In genomic region chr5:119402081-119402480, GRCh38 we compare ENCODE assay signal across 26 cellular contexts. TPM values are rescaled to one million over a fixed set of nuclear protein-coding genes. Genes with fewer than 3 reads are reported as not detected.
DNase-seq lines count a peak whose midpoint lies in the region; ATAC-seq and TF ChIP-seq lines count a peak whose summit lies in the region.
"Had no signal": no experiment of that assay in that cellular context is flagged by ENCODE, and none has a peak within 500 bp of the region (broad histone marks: within the 10 kb centered on the region; RNA-seq: fewer than 3 reads in every experiment).

No MANE protein-coding gene starts in this region.

- no peak for ATAC-seq in natural killer cell treated with Interleukin-12 subunit alpha and Interleukin-12 subunit beta and Interleukin-15 and Interleukin-18, amount 100 ng/mL, for 72 hours
- ATAC-seq in natural killer cell: no peak
- ATAC-seq in GM18505 (IDR thresholded peaks at IDR 0.05; ENCODE audit: unreplicated experiment): no peak
- ATAC-seq: GM12878, PC-3, T-cell had no signal

- BruUV-seq in Calu3 (replicated peaks; lab: Mats Ljungman, UMichigan): no TSS peak

- peaks cover 5% of the 10 kb centered on the region for H3K36me3 Mint-ChIP-seq in natural killer cell treated with Interleukin-12 subunit alpha and Interleukin-12 subunit beta and Interleukin-15 and Interleukin-18, amount 100 ng/mL, for 72 hours
- H3K36me3 Mint-ChIP-seq in natural killer cell (no peaks in the 10 kb centered on the region), Calu3 (ENCODE audit: insufficient read depth, unreplicated experiment) (no peaks in the 10 kb centered on the region)
- H3K36me3 Mint-ChIP-seq: T-cell had no signal

- H3K4me1 Mint-ChIP-seq in natural killer cell treated with Interleukin-12 subunit alpha and Interleukin-12 subunit beta and Interleukin-15 and Interleukin-18, amount 100 ng/mL, for 72 hours (ENCODE audit: low read depth in 2 of 2): peaks cover 43 to 53% of the 10 kb centered on the region in 2 donors
- H3K4me1 Mint-ChIP-seq in natural killer cell (peaks cover 12 to 15% of the 10 kb centered on the region in 2 donors), Calu3 (ENCODE audit: low read depth, unreplicated experiment) (peaks cover 25% of the 10 kb centered on the region)

- intact Hi-C loops in natural killer cell (cut with micrococcal nuclease): no loop called here
- intact Hi-C loops in Calu3 (cut with micrococcal nuclease; ENCODE audit: unreplicated experiment): no loop called here
- intact Hi-C loops in left ventricle myocardium inferior (cut with micrococcal nuclease): no loop called here
- intact Hi-C loops in tibial artery (cut with DNase I; ENCODE audit: low total_unique reads): no loop called here

- H3K4me1 ChIP-seq in left ventricle myocardium inferior (peaks cover 12% of the 10 kb centered on the region), tibial artery (peaks cover 0 to 33% (median 19%) of the 10 kb centered on the region in 4 donors)
- H3K4me1 ChIP-seq: uterus had no signal

- no peak for DNase-seq in natural killer cell treated with Interleukin-12 subunit alpha and Interleukin-12 subunit beta and Interleukin-15 and Interleukin-18, amount 100 ng/mL, for 72 hours (ENCODE audit: low spot score)
- no peak for DNase-seq in natural killer cell
- peak; percentile 61 for DNase-seq in RPMI7951 (ENCODE audit: low read depth)
- DNase-seq in kidney glomerular epithelial cell (lab: John Stamatoyannopoulos, UW): peak; percentile 6
- DNase-seq in Calu3: no peak
- DNase-seq in left ventricle myocardium inferior: no peak
- DNase-seq in tibial artery: no peak
- DNase-seq: ACHN; activated CD4-positive, alpha-beta memory T cell treated with anti-CD3 and anti-CD28 coated beads for 36 hours; activated naive CD4-positive, alpha-beta T cell treated with anti-CD3 and anti-CD28 coated beads, Interleukin-2, amount 10 ng/mL, durations not matched to agents 7 days and 5 days; activated T-cell treated with anti-CD3 and anti-CD28 coated beads for 4 hours; effector CD4-positive, alpha-beta T cell; GOT3; KBM-7; NCI-H1694; NCI-H82; PC-3; SIG-M5; spleen; stimulated activated CD4-positive, alpha-beta T cell treated with anti-CD3 and anti-CD28 coated beads, Interleukin-4, amount 100 ng/mL, for 4 hours; T-cell; uterus; WERI-Rb-1 had no signal

- H3K27ac Mint-ChIP-seq in natural killer cell treated with Interleukin-12 subunit alpha and Interleukin-12 subunit beta and Interleukin-15 and Interleukin-18, amount 100 ng/mL, for 72 hours: peak overlapping the region; percentile 37 to 90
- no peak overlapping the region for H3K27ac Mint-ChIP-seq in natural killer cell
- H3K27ac Mint-ChIP-seq in Calu3 (ENCODE audit: unreplicated experiment): no peak overlapping the region
- H3K27ac Mint-ChIP-seq: activated CD4-positive, alpha-beta memory T cell treated with anti-CD3 and anti-CD28 coated beads for 36 hours; activated naive CD4-positive, alpha-beta T cell treated with anti-CD3 and anti-CD28 coated beads, Interleukin-2, amount 10 ng/mL, durations not matched to agents 7 days and 5 days had no signal

- CTCF ChIA-PET in Calu3 (lab: Charles Lee): interaction anchor here (0.5 to 0.7 kb wide), 2 partner anchors 17 to 342 kb away, joined by 3 to 5 read pairs; no protein-coding TSS in a partner anchor

- H3K4me3 Mint-ChIP-seq in natural killer cell treated with Interleukin-12 subunit alpha and Interleukin-12 subunit beta and Interleukin-15 and Interleukin-18, amount 100 ng/mL, for 72 hours: no peak overlapping the region
- H3K4me3 Mint-ChIP-seq in natural killer cell (no peak overlapping the region), Calu3 (ENCODE audit: low read depth, unreplicated experiment) (no peak overlapping the region)
- H3K4me3 Mint-ChIP-seq: activated CD4-positive, alpha-beta memory T cell treated with anti-CD3 and anti-CD28 coated beads for 36 hours; activated naive CD4-positive, alpha-beta T cell treated with anti-CD3 and anti-CD28 coated beads, Interleukin-2, amount 10 ng/mL, durations not matched to agents 7 days and 5 days; T-cell had no signal

- peaks cover 13% of the 10 kb centered on the region for H3K27me3 ChIP-seq in left ventricle myocardium inferior (ENCODE audit: low read depth)
- no peaks in the 10 kb centered on the region for H3K27me3 ChIP-seq in tibial artery
- H3K27me3 ChIP-seq: esophagus muscularis mucosa, spleen, uterus had no signal

- no peak overlapping the region for H3K27ac ChIP-seq in left ventricle myocardium inferior (replicated peaks)
- no peak overlapping the region for H3K27ac ChIP-seq in tibial artery
- H3K27ac ChIP-seq: esophagus muscularis mucosa, spleen, uterus, WERI-Rb-1 had no signal

- TF ChIP-seq CTCF in natural killer cell (IDR thresholded peaks at IDR 0.05) (no peak), Calu3 (IDR thresholded peaks at IDR 0.05; ENCODE audit: unreplicated experiment) (no peak), left ventricle myocardium inferior (IDR thresholded peaks at IDR 0.05; ENCODE audit: borderline replicate concordance) (no peak), tibial artery (IDR thresholded peaks at IDR 0.05) (no peak)

- no peaks in the 10 kb centered on the region for H3K36me3 ChIP-seq in left ventricle myocardium inferior
- no peaks in the 10 kb centered on the region for H3K36me3 ChIP-seq in tibial artery
- H3K36me3 ChIP-seq: esophagus muscularis mucosa, spleen, uterus, WERI-Rb-1 had no signal

- H3K4me3 ChIP-seq in left ventricle myocardium inferior (no peak overlapping the region), tibial artery (no peak overlapping the region)
- H3K4me3 ChIP-seq: esophagus muscularis mucosa, GM12878, spleen, uterus had no signal

- peaks cover 5% of the 10 kb centered on the region for H3K9me3 Mint-ChIP-seq in natural killer cell treated with Interleukin-12 subunit alpha and Interleukin-12 subunit beta and Interleukin-15 and Interleukin-18, amount 100 ng/mL, for 72 hours
- H3K9me3 Mint-ChIP-seq in natural killer cell: no peaks in the 10 kb centered on the region
- H3K9me3 Mint-ChIP-seq in Calu3 (ENCODE audit: low read depth, unreplicated experiment): no peaks in the 10 kb centered on the region
- H3K9me3 Mint-ChIP-seq: activated CD4-positive, alpha-beta memory T cell treated with anti-CD3 and anti-CD28 coated beads for 36 hours; activated naive CD4-positive, alpha-beta T cell treated with anti-CD3 and anti-CD28 coated beads, Interleukin-2, amount 10 ng/mL, durations not matched to agents 7 days and 5 days; T-cell had no signal

- H3K27me3 Mint-ChIP-seq in natural killer cell treated with Interleukin-12 subunit alpha and Interleukin-12 subunit beta and Interleukin-15 and Interleukin-18, amount 100 ng/mL, for 72 hours: no peaks in the 10 kb centered on the region
- H3K27me3 Mint-ChIP-seq in natural killer cell (ENCODE audit: low read depth in 2 of 2) (no peaks in the 10 kb centered on the region), Calu3 (ENCODE audit: unreplicated experiment) (no peaks in the 10 kb centered on the region)
- H3K27me3 Mint-ChIP-seq: activated CD4-positive, alpha-beta memory T cell treated with anti-CD3 and anti-CD28 coated beads for 36 hours; activated naive CD4-positive, alpha-beta T cell treated with anti-CD3 and anti-CD28 coated beads, Interleukin-2, amount 10 ng/mL, durations not matched to agents 7 days and 5 days; T-cell had no signal

- H3K9me3 ChIP-seq in left ventricle myocardium inferior (replicated peaks): no peaks in the 10 kb centered on the region
- H3K9me3 ChIP-seq in tibial artery: no peaks in the 10 kb centered on the region
- H3K9me3 ChIP-seq: esophagus muscularis mucosa, spleen, uterus had no signal

- TF ChIP-seq POLR2A in GM18505 (IDR thresholded peaks at IDR 0.05; ENCODE audit: borderline replicate concordance, extremely low read depth, insufficient read depth, insufficient read length): no peak

RNA-seq across cellular contexts. Expression of gene TNFAIP8, which starts 46.3 kb away (rescaled TPM):
- 100 to 1,000 TPM; 131 to 333 TPM for total RNA-seq in natural killer cell treated with Interleukin-12 subunit alpha and Interleukin-12 subunit beta and Interleukin-15 and Interleukin-18, amount 100 ng/mL, for 72 hours
- 10 to 100 TPM; 47.6 to 87.5 (median 76.3) TPM for total RNA-seq in natural killer cell
- 23.7 and 25.6 TPM in 2 replicates for total RNA-seq in RPMI7951 (2014; rRNA removed; shearing (Covaris generic))
- total RNA-seq in Calu3 (2022): 24.2 and 30.6 TPM in 2 replicates
- total RNA-seq in left ventricle myocardium inferior: 3.2 TPM

RNA-seq across cellular contexts. Expression of gene HSD17B4, which starts 50.2 kb away (rescaled TPM):
- 100 to 1,000 TPM; 100 to 121 TPM for total RNA-seq in natural killer cell treated with Interleukin-12 subunit alpha and Interleukin-12 subunit beta and Interleukin-15 and Interleukin-18, amount 100 ng/mL, for 72 hours
- total RNA-seq in natural killer cell (10 to 100 TPM; 38.2 to 76.9 (median 51.9) TPM), Calu3 (2022) (246 and 265 TPM in 2 replicates), left ventricle myocardium inferior (236 TPM)
- total RNA-seq in RPMI7951 (2014; rRNA removed; shearing (Covaris generic)): 138 and 183 TPM in 2 replicates

Comparison
In these comparisons a context has a peak if more than half of its experiments do, and no peak if none do; other contexts are left out.
1. H3K27ac Mint-ChIP-seq: peak in natural killer cell treated with Interleukin-12 subunit alpha and Interleukin-12 subunit beta and Interleukin-15 and Interleukin-18, amount 100 ng/mL, for 72 hours (2 of 2); none in natural killer cell (0 of 2) and Calu3 (single experiment).
2. DNase-seq: peak in RPMI7951 (single experiment) and kidney glomerular epithelial cell (single experiment); none in natural killer cell treated with Interleukin-12 subunit alpha and Interleukin-12 subunit beta and Interleukin-15 and Interleukin-18, amount 100 ng/mL, for 72 hours (single experiment), natural killer cell (single experiment), Calu3 (single experiment), left ventricle myocardium inferior (single experiment) and tibial artery (0 of 2).